Comparison of ENCODE assay signal across 10 cellular contexts in genomic region chr20:50415031-50415515, GRCh38.
DNase-seq lines count a peak whose midpoint lies in the region; ATAC-seq and TF ChIP-seq lines count a peak whose summit lies in the region.
"Had no signal": no experiment of that assay in that cellular context is flagged by ENCODE, and none has a peak within 500 bp of the region (broad histone marks: within the 10 kb centered on the region; RNA-seq: fewer than 3 reads in every experiment).

No MANE protein-coding gene starts in this region.

- TF ChIP-seq POLR2A in prostate gland (IDR thresholded peaks at IDR 0.05), result no peak

- H2AFZ ChIP-seq in ACC112 (ENCODE audit: low read length, unreplicated experiment), result no peak overlapping the region

- H3K27me3 ChIP-seq in ACC112 (ENCODE audit: insufficient read depth, low read length) (no peaks in the 10 kb centered on the region), adipocyte (replicated peaks; ENCODE audit: control insufficient read depth, insufficient read depth, low read length) (no peaks in the 10 kb centered on the region), prostate gland (replicated peaks; ENCODE audit: insufficient read depth) (no peaks in the 10 kb centered on the region)

- H3K4me1 ChIP-seq in ACC112 (ENCODE audit: control insufficient read depth, insufficient read depth, low read length, unreplicated experiment) (peaks cover 24% of the 10 kb centered on the region), adipocyte (ENCODE audit: control insufficient read depth, insufficient read depth, low read length) (peaks cover 41% of the 10 kb centered on the region), prostate gland (replicated peaks) (peaks cover 14% of the 10 kb centered on the region)

- H3K27ac ChIP-seq in ACC112 (ENCODE audit: low read depth, low read length), result peak overlapping the region; percentile 97
- peak overlapping the region; percentile 97 to 98 for H3K27ac ChIP-seq in prostate gland

- no peak for DNase-seq in adipocyte (ENCODE audit: low read depth)
- DNase-seq in left ventricle myocardium superior, result no peak
- DNase-seq in prostate gland (ENCODE audit: low spot score), result peak; percentile 86
- no peak for DNase-seq in activated effector memory CD4-positive, alpha-beta T cell treated with anti-CD3 and anti-CD28 coated beads, Interleukin-2, amount 50 U/mL, for 16 hours
- DNase-seq in activated naive CD4-positive, alpha-beta T cell treated with Interleukin-2 at 50 U/mL for 16 hours, result no peak
- DNase-seq in NCI-H446 (lab: John Stamatoyannopoulos, UW), result no peak
- DNase-seq: activated CD4-positive, CD25-positive, alpha-beta regulatory T cell; activated gamma-delta T cell had no signal

- intact Hi-C loops in left ventricle myocardium superior (cut with micrococcal nuclease) (no loop called here), prostate gland (cut with DNase I) (no loop called here)

- no peak overlapping the region for H3K4me3 ChIP-seq in ACC112 (ENCODE audit: low read depth, low read length)
- peak overlapping the region; percentile 8 for H3K4me3 ChIP-seq in adipocyte (ENCODE audit: low read length)
- H3K4me3 ChIP-seq in prostate gland, result no peak overlapping the region

- 25% methylated on average over 5 of the region's 5 CpGs for WGBS in prostate gland

- H3K9me3 ChIP-seq in adipocyte (ENCODE audit: control insufficient read depth, low read length), result peaks cover 6% of the 10 kb centered on the region
- no peaks in the 10 kb centered on the region for H3K9me3 ChIP-seq in prostate gland

- peak; percentile 30 for ATAC-seq in left ventricle myocardium superior
- ATAC-seq in GM21737 (IDR thresholded peaks at IDR 0.05; ENCODE audit: unreplicated experiment), result no peak

- H3K36me3 ChIP-seq in ACC112 (ENCODE audit: insufficient read depth, low read length) (no peaks in the 10 kb centered on the region), adipocyte (ENCODE audit: control insufficient read depth, insufficient read depth, low read length, severe bottlenecking) (no peaks in the 10 kb centered on the region), prostate gland (no peaks in the 10 kb centered on the region)

- no peaks in the 10 kb centered on the region for H3K79me2 ChIP-seq in ACC112 (ENCODE audit: control insufficient read depth, insufficient read depth, low read length, unreplicated experiment)

- TF ChIP-seq CTCF in prostate gland (IDR thresholded peaks at IDR 0.05), result peak in 1 of 4 experiments; percentile 5

- peak overlapping the region; percentile 91 for H3K9ac ChIP-seq in adipocyte (ENCODE audit: low read length)
